In genomic region chr2:12177052-12177994, GRCh38 we compare ENCODE assay signal across 8 cellular contexts.
DNase-seq lines count a peak whose midpoint lies in the region; ATAC-seq and TF ChIP-seq lines count a peak whose summit lies in the region.

No MANE protein-coding gene starts in this region.

- H3K36me3 ChIP-seq in testis (ENCODE audit: low read depth, missing control alignments) = no peaks in the 10 kb centered on the region

- no peaks in the 10 kb centered on the region for H3K36me3 Mint-ChIP-seq in activated naive CD4-positive, alpha-beta T cell treated with anti-CD3 and anti-CD28 coated beads, Interleukin-2, amount 50 U/mL, for 72 hours

- no peak overlapping the region for H3K27ac ChIP-seq in testis

- peak overlapping the region; percentile 6 to 32 for H3K27ac Mint-ChIP-seq in activated naive CD4-positive, alpha-beta T cell treated with anti-CD3 and anti-CD28 coated beads, Interleukin-2, amount 50 U/mL, for 72 hours

- TF ChIP-seq CTCF in testis (IDR thresholded peaks at IDR 0.05) = no peak

- H3K9me3 ChIP-seq in testis = no peaks in the 10 kb centered on the region

- intact Hi-C loops in Right ventricle myocardium inferior (cut with DNase I) (loop anchor here (5.0 to 10.0 kb wide), 3 partner anchors 313 to 827 kb away; partner anchors contain the start of gene TRIB2), cardiac septum (cut with DNase I) (loop anchor here (10.0 kb wide), 3 partner anchors 107 to 827 kb away; no protein-coding TSS in a partner anchor), testis (cut with DNase I; ENCODE audit: low total_unique reads) (no loop called here)

- no peak for TF ChIP-seq POLR2A in testis (IDR thresholded peaks at IDR 0.05)

- no peaks in the 10 kb centered on the region for H3K27me3 ChIP-seq in testis

- ATAC-seq in Right ventricle myocardium inferior (peak; percentile 79), HG02610 (IDR thresholded peaks at IDR 0.05; ENCODE audit: unreplicated experiment) (peak; percentile 95)
- peak; percentile 80 to 97 for ATAC-seq in activated naive CD4-positive, alpha-beta T cell treated with anti-CD3 and anti-CD28 coated beads, Interleukin-2, amount 50 U/mL, for 72 hours

- no peak overlapping the region for H3K4me3 ChIP-seq in testis

- peaks cover 14% of the 10 kb centered on the region for H3K4me1 ChIP-seq in testis

- 27 to 31% methylated on average over 9 of the region's 9 CpGs for WGBS in testis, 2 donors

- no peak for DNase-seq in Right ventricle myocardium inferior (ENCODE audit: missing footprints)
- no peak for DNase-seq in cardiac septum (ENCODE audit: low spot score)
- DNase-seq in NAMALWA (ENCODE audit: low spot score) = peak; percentile 34
- DNase-seq in activated naive CD4-positive, alpha-beta T cell treated with anti-CD3 and anti-CD28 coated beads, Interleukin-2, amount 50 U/mL, for 72 hours (ENCODE audit: low spot score in 2 of 2) = no peak
- peak; percentile 72 for DNase-seq in iris pigment epithelial cell (ENCODE audit: low read depth)
- DNase-seq in testis = peak; percentile 59
- DNase-seq in midbrain (lab: John Stamatoyannopoulos, UW) = no peak

- no peaks in the 10 kb centered on the region for H3K9me3 Mint-ChIP-seq in activated naive CD4-positive, alpha-beta T cell treated with anti-CD3 and anti-CD28 coated beads, Interleukin-2, amount 50 U/mL, for 72 hours

Comparison
In these comparisons a context has a peak if more than half of its experiments do, and no peak if none do; other contexts are left out.
1. DNase-seq: peak in NAMALWA (single experiment), iris pigment epithelial cell (single experiment) and testis (single experiment); none in Right ventricle myocardium inferior (single experiment), cardiac septum (single experiment), activated naive CD4-positive, alpha-beta T cell treated with anti-CD3 and anti-CD28 coated beads, Interleukin-2, amount 50 U/mL, for 72 hours (0 of 2) and midbrain (single experiment).
2. Peak in every context shown above with its lines, with median percentiles within 50 percentile points of each other: ATAC-seq.